ENCODE assay signal across 15 cellular contexts in genomic region chr19:6383188-6383587, GRCh38. TPM values are rescaled to one million over a fixed set of nuclear protein-coding genes. Genes with fewer than 3 reads are reported as not detected.
DNase-seq lines count a peak whose midpoint lies in the region; ATAC-seq, FAIRE-seq and TF ChIP-seq lines count a peak whose summit lies in the region.
"Had no signal": no experiment of that assay in that cellular context is flagged by ENCODE, and none has a peak within 500 bp of the region (broad histone marks: within the 10 kb centered on the region; RNA-seq: fewer than 3 reads in every experiment).

No MANE protein-coding gene starts in this region.

- H3K9ac ChIP-seq in HepG2 (ENCODE audit: insufficient read depth, low read depth, low read length) (no peak overlapping the region), Karpas-422 (ENCODE audit: low read length) (no peak overlapping the region)
- H3K9ac ChIP-seq: BLaER1 had no signal

- H3K9me3 Mint-ChIP-seq in endothelial cell (ENCODE audit: unreplicated experiment): no peaks in the 10 kb centered on the region
- H3K9me3 Mint-ChIP-seq: CD8-positive, alpha-beta memory T cell had no signal

- no peak for TF ChIP-seq RAD21 in HepG2 (CRISPR knock-in tag; IDR thresholded peaks at IDR 0.05)

- H3K27ac ChIP-seq in HepG2 (ENCODE audit: extremely low read length, insufficient read depth, low read length): no peak overlapping the region
- no peak overlapping the region for H3K27ac ChIP-seq in right lobe of liver
- no peak overlapping the region for H3K27ac ChIP-seq in Karpas-422 (ENCODE audit: low read length)
- H3K27ac ChIP-seq in esophagus muscularis mucosa (replicated peaks in 1 of 4): no peak overlapping the region
- H3K27ac ChIP-seq: BLaER1 had no signal

- H2AFZ ChIP-seq in HepG2 (ENCODE audit: low read length): no peak overlapping the region
- no peak overlapping the region for H2AFZ ChIP-seq in Karpas-422 (ENCODE audit: low read length)
- H2AFZ ChIP-seq: GM23338 had no signal

- peak overlapping the region; percentile 58 for H3K4me3 Mint-ChIP-seq in endothelial cell (ENCODE audit: unreplicated experiment)
- H3K4me3 Mint-ChIP-seq: CD8-positive, alpha-beta memory T cell; GM23338; H9 had no signal

- H4K20me1 ChIP-seq in HepG2 (ENCODE audit: insufficient read depth, low read length) (peaks cover 3% of the 10 kb centered on the region; the same call in 1 of the 2 replicates), Karpas-422 (ENCODE audit: insufficient read depth, low read depth, low read length) (no peaks in the 10 kb centered on the region)

- H3K9me3 ChIP-seq in HepG2 (ENCODE audit: low read length) (no peaks in the 10 kb centered on the region), right lobe of liver (no peaks in the 10 kb centered on the region), Karpas-422 (ENCODE audit: low read length) (no peaks in the 10 kb centered on the region), esophagus muscularis mucosa (no peaks in the 10 kb centered on the region)
- H3K9me3 ChIP-seq: BLaER1, Caco-2 had no signal

- POLR2A ChIA-PET in HepG2 (lab: Yijun Ruan, JAX): interaction anchor here (1.2 kb wide), 1 partner anchor 19 kb away, joined by 3 read pairs; no protein-coding TSS in a partner anchor

- FAIRE-seq in HepG2 (lab: Jason Lieb, UNC): no peak

- CTCF ChIA-PET in HepG2 (lab: Yijun Ruan, JAX; ENCODE audit: low intra/inter-chr PET ratio, low total read pairs): no interaction called here

- DNase-seq in HepG2 (ENCODE audit: low spot score): no peak
- no peak for DNase-seq in right lobe of liver
- DNase-seq in Karpas-422: peak; percentile 28
- DNase-seq in endothelial cell (ENCODE audit: low spot score): no peak
- DNase-seq in NCI-H146 (lab: John Stamatoyannopoulos, UW): no peak
- DNase-seq in esophagus muscularis mucosa (ENCODE audit: extremely low spot score): no peak
- DNase-seq: 8988T; AML-193; Caco-2; CD8-positive, alpha-beta memory T cell; DMS 273 treated with DMSO at 0.1 percent for 48 hours; H9 had no signal

- H3K36me3 Mint-ChIP-seq in endothelial cell (ENCODE audit: low read depth, unreplicated experiment): peaks cover 47% of the 10 kb centered on the region

- ATAC-seq in HepG2 (no peak), right lobe of liver (no peak), GM18907 (IDR thresholded peaks at IDR 0.05; ENCODE audit: unreplicated experiment) (no peak)
- ATAC-seq: GM23338 had no signal

- intact Hi-C loops in HepG2 (cut with micrococcal nuclease; ENCODE audit: unreplicated experiment) (no loop called here), right lobe of liver (cut with DNase I) (no loop called here), esophagus muscularis mucosa (cut with DNase I) (no loop called here)

- H3K4me1 ChIP-seq in HepG2 (ENCODE audit: insufficient read depth, low read length) (no peaks in the 10 kb centered on the region), right lobe of liver (no peaks in the 10 kb centered on the region), Karpas-422 (ENCODE audit: low read length) (no peaks in the 10 kb centered on the region), esophagus muscularis mucosa (peaks cover 0 to 7% (median 6%) of the 10 kb centered on the region in 4 donors)
- H3K4me1 ChIP-seq: BLaER1 had no signal

- H3K4me2 ChIP-seq in HepG2 (ENCODE audit: low read depth, low read length): no peak overlapping the region
- no peak overlapping the region for H3K4me2 ChIP-seq in Karpas-422 (ENCODE audit: low read depth, low read length, poor library complexity, severe bottlenecking)
- H3K4me2 ChIP-seq: BLaER1, GM23338 had no signal

- TF ChIP-seq EP300 in HepG2 (IDR thresholded peaks at IDR 0.05; ENCODE audit: low read depth in 2 of 2, low read length in 2 of 2): no peak
- no peak for TF ChIP-seq EP300 in HepG2 (CRISPR knock-in tag; IDR thresholded peaks at IDR 0.05; ENCODE audit: borderline replicate concordance)
- no peak for TF ChIP-seq EP300 in esophagus muscularis mucosa (IDR thresholded peaks at IDR 0.05)

- WGBS in HepG2 (ENCODE audit: low lambda C conversion rate): 100% methylated on average over 18 of the region's 19 CpGs
- 96% methylated on average over 8 of the region's 19 CpGs for WGBS in right lobe of liver (ENCODE audit: insufficient coverage, low coverage, low lambda C conversion rate, missing lambda C conversion rate)
- 92% methylated on average over 19 of the region's 19 CpGs for WGBS in esophagus muscularis mucosa

- H3K9me2 ChIP-seq in Karpas-422 (replicated peaks; ENCODE audit: insufficient read depth, low read length): no peaks in the 10 kb centered on the region

- no peaks in the 10 kb centered on the region for H3K79me2 ChIP-seq in HepG2 (ENCODE audit: insufficient read depth, low read length)
- H3K79me2 ChIP-seq in Karpas-422 (ENCODE audit: low read length): no peaks in the 10 kb centered on the region

- H3K27ac Mint-ChIP-seq in endothelial cell (ENCODE audit: unreplicated experiment): no peak overlapping the region
- H3K27ac Mint-ChIP-seq: GM23338, H9 had no signal

- H3K27me3 ChIP-seq in HepG2 (ENCODE audit: control insufficient read depth in 1 of 2, insufficient read depth in 2 of 2, low read length in 2 of 2): no peaks in the 10 kb centered on the region
- H3K27me3 ChIP-seq in right lobe of liver: no peaks in the 10 kb centered on the region
- no peaks in the 10 kb centered on the region for H3K27me3 ChIP-seq in Karpas-422 (ENCODE audit: low read length)
- no peaks in the 10 kb centered on the region for H3K27me3 ChIP-seq in esophagus muscularis mucosa
- H3K27me3 ChIP-seq: BLaER1 had no signal

- H3K36me3 ChIP-seq in HepG2 (replicated peaks in 1 of 2; ENCODE audit: control insufficient read depth in 1 of 2, insufficient read depth in 2 of 2, low read length in 2 of 2) (peaks cover 24 to 64% of the 10 kb centered on the region in 2 experiments), right lobe of liver (peaks cover 0 to 71% (median 35%) of the 10 kb centered on the region in 4 donors), Karpas-422 (ENCODE audit: insufficient read depth, low read length) (peaks cover 26% of the 10 kb centered on the region), esophagus muscularis mucosa (peaks cover 73 to 99% (median 94%) of the 10 kb centered on the region in 4 donors)

- BruUV-seq in HepG2 (replicated peaks; lab: Mats Ljungman, UMichigan): no TSS peak

- H3K4me3 ChIP-seq in HepG2 (replicated peaks in 1 of 3; ENCODE audit: insufficient read depth in 1 of 3, low read depth in 2 of 3, low read length in 3 of 3) (no peak overlapping the region), right lobe of liver (no peak overlapping the region), Karpas-422 (ENCODE audit: low read length) (no peak overlapping the region), esophagus muscularis mucosa (no peak overlapping the region)
- H3K4me3 ChIP-seq: BLaER1, GM23338 had no signal

- H3K27me3 Mint-ChIP-seq in endothelial cell (ENCODE audit: unreplicated experiment): peaks cover 6% of the 10 kb centered on the region

- TF ChIP-seq POLR2A in HepG2 (IDR thresholded peaks at IDR 0.05; ENCODE audit: insufficient read depth in 1 of 2, low read depth in 2 of 2, low read length in 2 of 2) (no peak), right lobe of liver (IDR thresholded peaks at IDR 0.05) (no peak), esophagus muscularis mucosa (IDR thresholded peaks at IDR 0.05; ENCODE audit: low read depth) (no peak)

- TF ChIP-seq CTCF in HepG2 (CRISPR knock-in tag; IDR thresholded peaks at IDR 0.05): no peak
- TF ChIP-seq CTCF in right lobe of liver (IDR thresholded peaks at IDR 0.05): no peak
- no peak for TF ChIP-seq CTCF in endothelial cell (IDR thresholded peaks at IDR 0.05; ENCODE audit: unreplicated experiment)
- TF ChIP-seq CTCF in esophagus muscularis mucosa (IDR thresholded peaks at IDR 0.05): no peak

- in situ Hi-C loops in HepG2 (cut with HindIII; ENCODE audit: extremely low pct_ligation_motif_present, low pct_unique_long_range_greater_than_20kb): no loop called here

- H3K4me1 Mint-ChIP-seq in endothelial cell (ENCODE audit: unreplicated experiment): no peaks in the 10 kb centered on the region

RNA-seq across cellular contexts. Expression of gene PSPN, which starts 7.5 kb away (rescaled TPM):
- 0.95 and 1.1 TPM in 2 replicates for total RNA-seq in HepG2 (2016; rRNA removed; fragmentation: Illumina TruSeq; extraction: Trizol)
- 0.18 and 0.20 TPM in 2 replicates for total RNA-seq in HepG2 (2016; cell fraction: cytosol; rRNA removed; fragmentation: Illumina TruSeq; extraction: Trizol; ENCODE audit: low read depth)
- 1.1 TPM in 2 replicates for total RNA-seq in HepG2 (2016; cell fraction: insoluble cytoplasmic fraction; rRNA removed; fragmentation: Illumina TruSeq; extraction: Trizol)
- total RNA-seq in HepG2 (2016; cell fraction: membrane; rRNA removed; fragmentation: Illumina TruSeq; extraction: Trizol): 0.48 and 0.65 TPM in 2 replicates
- 0.72 and 0.84 TPM in 2 replicates for total RNA-seq in HepG2 (2016; cell fraction: nucleus; rRNA removed; fragmentation: Illumina TruSeq; extraction: Trizol)
- polyA plus RNA-seq in HepG2 (2011; rRNA removed): 0.69 and 0.98 TPM in 2 replicates
- 0.68 and 0.69 TPM in 2 replicates for polyA plus RNA-seq in HepG2 (2011; cell fraction: cytosol; rRNA removed)
- 2.0 and 2.1 TPM in 2 replicates for polyA plus RNA-seq in HepG2 (2011; cell fraction: nucleus; rRNA removed)
- 0.44 and 0.88 TPM in 2 replicates for polyA plus RNA-seq in HepG2 (2012)
- 0.12 TPM in 2 replicates for polyA plus RNA-seq in HepG2 (2016; cell fraction: cytosol; fragmentation: Illumina TruSeq; extraction: Trizol; ENCODE audit: low read depth)
- 1.1 and 1.8 TPM in 2 replicates for polyA plus RNA-seq in HepG2 (2016; cell fraction: insoluble cytoplasmic fraction; fragmentation: Illumina TruSeq; extraction: Trizol; ENCODE audit: low read depth)
- 0.45 TPM in 2 replicates for polyA plus RNA-seq in HepG2 (2016; cell fraction: membrane; fragmentation: Illumina TruSeq; extraction: Trizol; ENCODE audit: low read depth)
- 2.0 TPM in 2 replicates for polyA plus RNA-seq in HepG2 (2016; cell fraction: nucleus; fragmentation: Illumina TruSeq; extraction: Trizol; ENCODE audit: insufficient read depth, low read depth)
- polyA minus RNA-seq in HepG2 (2011; rRNA and poly(A)+ RNA removed; ENCODE audit: low replicate concordance): 2.0 and 2.9 TPM in 2 replicates
- polyA minus RNA-seq in HepG2 (2011; cell fraction: cytosol; rRNA and poly(A)+ RNA removed): 1.3 and 1.8 TPM in 2 replicates
- polyA minus RNA-seq in HepG2 (2011; cell fraction: nucleus; rRNA and poly(A)+ RNA removed): 1.2 and 1.3 TPM in 2 replicates
- total RNA-seq in right lobe of liver: 1 to 10 TPM in 3 of 6 experiments, under 1 TPM in 3; 0.55 to 1.9 (median 1.0) TPM
- 0.76 and 1.0 TPM in 2 replicates for total RNA-seq in Karpas-422 (2014; rRNA removed; shearing (Covaris generic); ENCODE audit: low replicate concordance)
- 4.6 TPM for total RNA-seq in endothelial cell (ENCODE audit: unreplicated experiment)
- 1 to 10 TPM; 1.3 to 3.7 (median 2.4) TPM for total RNA-seq in esophagus muscularis mucosa

RNA-seq across cellular contexts. Expression of gene GTF2F1, which starts 9.8 kb away (rescaled TPM):
- total RNA-seq in HepG2 (2016; rRNA removed; fragmentation: Illumina TruSeq; extraction: Trizol) (30.7 and 34.1 TPM in 2 replicates), right lobe of liver (10 to 100 TPM; 12.8 to 22.7 (median 19.8) TPM), endothelial cell (ENCODE audit: unreplicated experiment) (95.5 TPM), esophagus muscularis mucosa (10 to 100 TPM; 43.6 to 61.0 (median 56.8) TPM)
- 6.6 and 7.5 TPM in 2 replicates for total RNA-seq in HepG2 (2016; cell fraction: cytosol; rRNA removed; fragmentation: Illumina TruSeq; extraction: Trizol; ENCODE audit: low read depth)
- 29.0 and 34.4 TPM in 2 replicates for total RNA-seq in HepG2 (2016; cell fraction: insoluble cytoplasmic fraction; rRNA removed; fragmentation: Illumina TruSeq; extraction: Trizol)
- total RNA-seq in HepG2 (2016; cell fraction: membrane; rRNA removed; fragmentation: Illumina TruSeq; extraction: Trizol): 16.5 and 20.0 TPM in 2 replicates
- 14.6 and 16.4 TPM in 2 replicates for total RNA-seq in HepG2 (2016; cell fraction: nucleus; rRNA removed; fragmentation: Illumina TruSeq; extraction: Trizol)
- polyA plus RNA-seq in HepG2 (2011; rRNA removed): 26.0 and 27.8 TPM in 2 replicates
- 32.7 and 42.5 TPM in 2 replicates for polyA plus RNA-seq in HepG2 (2011; cell fraction: cytosol; rRNA removed)
- polyA plus RNA-seq in HepG2 (2011; cell fraction: nucleus; rRNA removed): 26.0 and 28.8 TPM in 2 replicates
- 27.7 and 33.9 TPM in 2 replicates for polyA plus RNA-seq in HepG2 (2012)
- 10.1 and 10.5 TPM in 2 replicates for polyA plus RNA-seq in HepG2 (2016; cell fraction: cytosol; fragmentation: Illumina TruSeq; extraction: Trizol; ENCODE audit: low read depth)
- polyA plus RNA-seq in HepG2 (2016; cell fraction: insoluble cytoplasmic fraction; fragmentation: Illumina TruSeq; extraction: Trizol; ENCODE audit: low read depth): 48.2 and 57.9 TPM in 2 replicates
- 16.8 and 18.4 TPM in 2 replicates for polyA plus RNA-seq in HepG2 (2016; cell fraction: membrane; fragmentation: Illumina TruSeq; extraction: Trizol; ENCODE audit: low read depth)
- 54.2 and 60.4 TPM in 2 replicates for polyA plus RNA-seq in HepG2 (2016; cell fraction: nucleus; fragmentation: Illumina TruSeq; extraction: Trizol; ENCODE audit: insufficient read depth, low read depth)
- polyA minus RNA-seq in HepG2 (2011; rRNA and poly(A)+ RNA removed; ENCODE audit: low replicate concordance): 28.2 and 31.6 TPM in 2 replicates
- 20.6 and 23.2 TPM in 2 replicates for polyA minus RNA-seq in HepG2 (2011; cell fraction: cytosol; rRNA and poly(A)+ RNA removed)
- polyA minus RNA-seq in HepG2 (2011; cell fraction: nucleus; rRNA and poly(A)+ RNA removed): 11.4 and 11.5 TPM in 2 replicates
- total RNA-seq in Karpas-422 (2014; rRNA removed; shearing (Covaris generic); ENCODE audit: low replicate concordance): 18.2 and 35.4 TPM in 2 replicates

RNA-seq across cellular contexts. Expression of gene ALKBH7, which starts 10.6 kb away (rescaled TPM):
- total RNA-seq in HepG2 (2016; rRNA removed; fragmentation: Illumina TruSeq; extraction: Trizol) (45.9 and 48.3 TPM in 2 replicates), right lobe of liver (10 to 100 TPM; 60.7 to 78.4 (median 72.2) TPM), endothelial cell (ENCODE audit: unreplicated experiment) (66.8 TPM), esophagus muscularis mucosa (100 to 1,000 TPM in 1 of 4 donors, 10 to 100 TPM in 3; 55.2 to 109 (median 71.8) TPM)
- 30.9 and 31.3 TPM in 2 replicates for total RNA-seq in HepG2 (2016; cell fraction: cytosol; rRNA removed; fragmentation: Illumina TruSeq; extraction: Trizol; ENCODE audit: low read depth)
- total RNA-seq in HepG2 (2016; cell fraction: insoluble cytoplasmic fraction; rRNA removed; fragmentation: Illumina TruSeq; extraction: Trizol): 51.6 and 55.7 TPM in 2 replicates
- 41.9 and 45.4 TPM in 2 replicates for total RNA-seq in HepG2 (2016; cell fraction: membrane; rRNA removed; fragmentation: Illumina TruSeq; extraction: Trizol)
- 18.3 and 18.4 TPM in 2 replicates for total RNA-seq in HepG2 (2016; cell fraction: nucleus; rRNA removed; fragmentation: Illumina TruSeq; extraction: Trizol)
- 29.6 and 36.8 TPM in 2 replicates for polyA plus RNA-seq in HepG2 (2011; rRNA removed)
- polyA plus RNA-seq in HepG2 (2011; cell fraction: cytosol; rRNA removed): 29.3 and 56.9 TPM in 2 replicates
- 20.4 and 21.6 TPM in 2 replicates for polyA plus RNA-seq in HepG2 (2011; cell fraction: nucleus; rRNA removed)
- polyA plus RNA-seq in HepG2 (2012): 21.7 and 27.2 TPM in 2 replicates
- polyA plus RNA-seq in HepG2 (2016; cell fraction: cytosol; fragmentation: Illumina TruSeq; extraction: Trizol; ENCODE audit: low read depth): 24.1 and 27.0 TPM in 2 replicates
- polyA plus RNA-seq in HepG2 (2016; cell fraction: insoluble cytoplasmic fraction; fragmentation: Illumina TruSeq; extraction: Trizol; ENCODE audit: low read depth): 36.2 and 37.8 TPM in 2 replicates
- 30.0 and 31.3 TPM in 2 replicates for polyA plus RNA-seq in HepG2 (2016; cell fraction: membrane; fragmentation: Illumina TruSeq; extraction: Trizol; ENCODE audit: low read depth)
- polyA plus RNA-seq in HepG2 (2016; cell fraction: nucleus; fragmentation: Illumina TruSeq; extraction: Trizol; ENCODE audit: insufficient read depth, low read depth): 23.5 and 29.2 TPM in 2 replicates
- 6.0 and 18.9 TPM in 2 replicates for polyA minus RNA-seq in HepG2 (2011; rRNA and poly(A)+ RNA removed; ENCODE audit: low replicate concordance)
- 11.2 and 13.7 TPM in 2 replicates for polyA minus RNA-seq in HepG2 (2011; cell fraction: cytosol; rRNA and poly(A)+ RNA removed)
- polyA minus RNA-seq in HepG2 (2011; cell fraction: nucleus; rRNA and poly(A)+ RNA removed): 3.2 and 4.4 TPM in 2 replicates
- 94.7 and 95.7 TPM in 2 replicates for total RNA-seq in Karpas-422 (2014; rRNA removed; shearing (Covaris generic); ENCODE audit: low replicate concordance)

RNA-seq across cellular contexts. Expression of gene CLPP, which starts 21.9 kb away (rescaled TPM):
- total RNA-seq in HepG2 (2016; rRNA removed; fragmentation: Illumina TruSeq; extraction: Trizol) (45.3 and 46.6 TPM in 2 replicates), right lobe of liver (100 to 1,000 TPM in 2 of 6 experiments, 10 to 100 TPM in 4; 38.0 to 112 (median 53.8) TPM), endothelial cell (ENCODE audit: unreplicated experiment) (105 TPM), esophagus muscularis mucosa (100 to 1,000 TPM in 2 of 4 donors, 10 to 100 TPM in 2; 77.2 to 111 (median 94.2) TPM)
- 152 and 166 TPM in 2 replicates for total RNA-seq in HepG2 (2016; cell fraction: cytosol; rRNA removed; fragmentation: Illumina TruSeq; extraction: Trizol; ENCODE audit: low read depth)
- total RNA-seq in HepG2 (2016; cell fraction: insoluble cytoplasmic fraction; rRNA removed; fragmentation: Illumina TruSeq; extraction: Trizol): 32.9 and 56.9 TPM in 2 replicates
- total RNA-seq in HepG2 (2016; cell fraction: membrane; rRNA removed; fragmentation: Illumina TruSeq; extraction: Trizol): 107 and 109 TPM in 2 replicates
- total RNA-seq in HepG2 (2016; cell fraction: nucleus; rRNA removed; fragmentation: Illumina TruSeq; extraction: Trizol): 20.2 and 28.2 TPM in 2 replicates
- 68.4 and 72.3 TPM in 2 replicates for polyA plus RNA-seq in HepG2 (2011; rRNA removed)
- polyA plus RNA-seq in HepG2 (2011; cell fraction: cytosol; rRNA removed): 91.9 and 175 TPM in 2 replicates
- 80.6 and 81.0 TPM in 2 replicates for polyA plus RNA-seq in HepG2 (2011; cell fraction: nucleus; rRNA removed)
- 42.1 and 53.9 TPM in 2 replicates for polyA plus RNA-seq in HepG2 (2012)
- polyA plus RNA-seq in HepG2 (2016; cell fraction: cytosol; fragmentation: Illumina TruSeq; extraction: Trizol; ENCODE audit: low read depth): 192 and 215 TPM in 2 replicates
- polyA plus RNA-seq in HepG2 (2016; cell fraction: insoluble cytoplasmic fraction; fragmentation: Illumina TruSeq; extraction: Trizol; ENCODE audit: low read depth): 50.0 and 71.7 TPM in 2 replicates
- 128 TPM in 2 replicates for polyA plus RNA-seq in HepG2 (2016; cell fraction: membrane; fragmentation: Illumina TruSeq; extraction: Trizol; ENCODE audit: low read depth)
- polyA plus RNA-seq in HepG2 (2016; cell fraction: nucleus; fragmentation: Illumina TruSeq; extraction: Trizol; ENCODE audit: insufficient read depth, low read depth): 47.5 and 49.3 TPM in 2 replicates
- polyA minus RNA-seq in HepG2 (2011; rRNA and poly(A)+ RNA removed; ENCODE audit: low replicate concordance): 74.2 and 90.7 TPM in 2 replicates
- polyA minus RNA-seq in HepG2 (2011; cell fraction: cytosol; rRNA and poly(A)+ RNA removed): 19.5 and 26.8 TPM in 2 replicates
- 6.1 and 7.1 TPM in 2 replicates for polyA minus RNA-seq in HepG2 (2011; cell fraction: nucleus; rRNA and poly(A)+ RNA removed)
- 52.1 and 128 TPM in 2 replicates for total RNA-seq in Karpas-422 (2014; rRNA removed; shearing (Covaris generic); ENCODE audit: low replicate concordance)

RNA-seq across cellular contexts. Expression of gene KHSRP, which starts 41.4 kb away (rescaled TPM):
- total RNA-seq in HepG2 (2016; rRNA removed; fragmentation: Illumina TruSeq; extraction: Trizol): 129 and 160 TPM in 2 replicates
- 57.9 and 74.7 TPM in 2 replicates for total RNA-seq in HepG2 (2016; cell fraction: cytosol; rRNA removed; fragmentation: Illumina TruSeq; extraction: Trizol; ENCODE audit: low read depth)
- total RNA-seq in HepG2 (2016; cell fraction: insoluble cytoplasmic fraction; rRNA removed; fragmentation: Illumina TruSeq; extraction: Trizol): 123 and 124 TPM in 2 replicates
- total RNA-seq in HepG2 (2016; cell fraction: membrane; rRNA removed; fragmentation: Illumina TruSeq; extraction: Trizol): 201 and 221 TPM in 2 replicates
- total RNA-seq in HepG2 (2016; cell fraction: nucleus; rRNA removed; fragmentation: Illumina TruSeq; extraction: Trizol): 105 and 107 TPM in 2 replicates
- polyA plus RNA-seq in HepG2 (2011; rRNA removed): 72.1 and 80.8 TPM in 2 replicates
- polyA plus RNA-seq in HepG2 (2011; cell fraction: cytosol; rRNA removed): 55.4 and 77.5 TPM in 2 replicates
- 103 and 136 TPM in 2 replicates for polyA plus RNA-seq in HepG2 (2011; cell fraction: nucleus; rRNA removed)
- polyA plus RNA-seq in HepG2 (2012): 156 and 166 TPM in 2 replicates
- 108 and 124 TPM in 2 replicates for polyA plus RNA-seq in HepG2 (2016; cell fraction: cytosol; fragmentation: Illumina TruSeq; extraction: Trizol; ENCODE audit: low read depth)
- 207 and 297 TPM in 2 replicates for polyA plus RNA-seq in HepG2 (2016; cell fraction: insoluble cytoplasmic fraction; fragmentation: Illumina TruSeq; extraction: Trizol; ENCODE audit: low read depth)
- 260 and 325 TPM in 2 replicates for polyA plus RNA-seq in HepG2 (2016; cell fraction: membrane; fragmentation: Illumina TruSeq; extraction: Trizol; ENCODE audit: low read depth)
- polyA plus RNA-seq in HepG2 (2016; cell fraction: nucleus; fragmentation: Illumina TruSeq; extraction: Trizol; ENCODE audit: insufficient read depth, low read depth): 255 and 261 TPM in 2 replicates
- polyA minus RNA-seq in HepG2 (2011; rRNA and poly(A)+ RNA removed; ENCODE audit: low replicate concordance): 81.4 and 82.6 TPM in 2 replicates
- 96.5 and 100 TPM in 2 replicates for polyA minus RNA-seq in HepG2 (2011; cell fraction: cytosol; rRNA and poly(A)+ RNA removed)
- 78.9 and 81.1 TPM in 2 replicates for polyA minus RNA-seq in HepG2 (2011; cell fraction: nucleus; rRNA and poly(A)+ RNA removed)
- total RNA-seq in right lobe of liver: 10 to 100 TPM; 68.1 to 89.5 (median 76.1) TPM
- 94.5 and 217 TPM in 2 replicates for total RNA-seq in Karpas-422 (2014; rRNA removed; shearing (Covaris generic); ENCODE audit: low replicate concordance)
- 290 TPM for total RNA-seq in endothelial cell (ENCODE audit: unreplicated experiment)
- total RNA-seq in esophagus muscularis mucosa: 100 to 1,000 TPM; 105 to 202 (median 148) TPM
